ENCODE assay signal across 29 cellular contexts in the genomic region with DNA sequence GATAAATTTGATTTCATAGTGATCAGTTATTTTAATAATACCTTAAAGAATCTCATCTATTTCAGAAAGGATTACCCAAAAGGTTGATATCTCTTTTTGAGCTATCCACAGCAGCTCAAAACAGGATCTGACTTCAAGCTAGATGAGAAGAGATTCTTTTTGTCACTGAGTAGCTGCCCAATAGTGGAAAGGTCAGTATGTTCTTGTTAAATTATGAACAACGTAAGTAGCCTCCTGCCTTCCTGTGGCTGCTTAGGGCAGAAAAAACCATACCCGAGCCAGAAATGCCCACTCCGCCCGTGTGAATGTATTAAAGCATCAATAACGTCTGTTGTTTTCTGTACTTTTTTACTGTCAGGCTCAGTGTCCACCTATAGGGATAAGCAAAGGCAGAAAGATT.
"Had no signal": no experiment of that assay in that cellular context is flagged by ENCODE, and none has a peak within 500 bp of the region (broad histone marks: within the 10 kb centered on the region; RNA-seq: fewer than 3 reads in every experiment).

No MANE protein-coding gene starts in this region.

- H3K27ac ChIP-seq: colonic mucosa, coronary artery, dorsolateral prefrontal cortex, epithelial cell of prostate, esophagus muscularis mucosa, esophagus squamous epithelium, foreskin keratinocyte, gastrocnemius medialis, gastroesophageal sphincter, heart left ventricle, heart right ventricle had no signal

- H3K4me3 Mint-ChIP-seq: dendritic cell treated with granulocyte-macrophage colony-stimulating factor and Interleukin-4, amounts not matched to agents 40 ng/mL and 50 ng/mL, for 4 days; effector memory CD8-positive, alpha-beta T cell; endodermal cell had no signal

- H3K9me3 ChIP-seq: colonic mucosa, esophagus muscularis mucosa, esophagus squamous epithelium, gastrocnemius medialis, gastroesophageal sphincter, heart left ventricle had no signal

- H3K27me3 ChIP-seq: colonic mucosa, esophagus muscularis mucosa, esophagus squamous epithelium, foreskin keratinocyte, gastrocnemius medialis, gastroesophageal sphincter, heart left ventricle had no signal

- FAIRE-seq: colon, endometrium, endothelial cell of umbilical vein, frontal cortex had no signal

- H3K4me1 ChIP-seq: colonic mucosa, esophagus muscularis mucosa, esophagus squamous epithelium, foreskin keratinocyte, gastrocnemius medialis, gastroesophageal sphincter, heart left ventricle, heart right ventricle had no signal

- ATAC-seq: effector memory CD8-positive, alpha-beta T cell; esophagus mucosa; foreskin keratinocyte; gastrocnemius medialis; gastroesophageal sphincter; heart left ventricle; heart right ventricle had no signal

- H3K4me1 Mint-ChIP-seq: endodermal cell had no signal

- H3K9me3 Mint-ChIP-seq: dendritic cell treated with granulocyte-macrophage colony-stimulating factor and Interleukin-4, amounts not matched to agents 40 ng/mL and 50 ng/mL, for 4 days had no signal

- H3K27ac Mint-ChIP-seq: dendritic cell treated with granulocyte-macrophage colony-stimulating factor and Interleukin-4, amounts not matched to agents 40 ng/mL and 50 ng/mL, for 4 days; effector memory CD8-positive, alpha-beta T cell; endodermal cell had no signal

- H3K36me3 ChIP-seq: colonic mucosa, esophagus muscularis mucosa, esophagus squamous epithelium, gastrocnemius medialis, gastroesophageal sphincter, heart left ventricle, heart right ventricle had no signal

- H3K4me3 ChIP-seq: colonic mucosa, coronary artery, dorsolateral prefrontal cortex, esophagus muscularis mucosa, esophagus squamous epithelium, gastrocnemius medialis, gastroesophageal sphincter, heart left ventricle, heart right ventricle had no signal

- DNase-seq: colonic mucosa; cortex of kidney; dermis blood vessel endothelial cell; dorsolateral prefrontal cortex; effector CD4-positive, alpha-beta T cell; effector CD8-positive, alpha-beta T cell; effector memory CD4-positive, alpha-beta T cell; effector memory CD8-positive, alpha-beta T cell; endodermal cell; erythroblast; esophagus squamous epithelium; foreskin fibroblast; foreskin keratinocyte; foreskin melanocyte; gastrocnemius medialis; glutamatergic neuron; head of caudate nucleus; heart left ventricle; heart right ventricle had no signal
